In genomic region chr21:28884481-28884880, GRCh38 we compare ENCODE assay signal across 8 cellular contexts.
DNase-seq lines count a peak whose midpoint lies in the region; ATAC-seq, FAIRE-seq and TF ChIP-seq lines count a peak whose summit lies in the region.

No MANE protein-coding gene starts in this region.

- peaks cover 20% of the 10 kb centered on the region for H3K4me1 ChIP-seq in CD8-positive, alpha-beta T cell (ENCODE audit: insufficient read depth, low read length)
- H3K4me1 ChIP-seq in mucosa of rectum (ENCODE audit: control insufficient read depth in 2 of 2, insufficient read depth in 2 of 2, low read length in 2 of 2), result peaks cover 0 to 6% of the 10 kb centered on the region in 2 donors

- H3K27me3 Mint-ChIP-seq in CD8-positive, alpha-beta T cell (ENCODE audit: low read depth), result no peaks in the 10 kb centered on the region
- peaks cover 17% of the 10 kb centered on the region for H3K27me3 Mint-ChIP-seq in dendritic cell treated with granulocyte-macrophage colony-stimulating factor and Interleukin-4, amounts not matched to agents 40 ng/mL and 50 ng/mL, for 4 days

- H3K27me3 ChIP-seq in CD8-positive, alpha-beta T cell (ENCODE audit: insufficient read depth, low read length), result no peaks in the 10 kb centered on the region
- peaks cover 0 to 3% of the 10 kb centered on the region in 2 donors for H3K27me3 ChIP-seq in mucosa of rectum (ENCODE audit: control insufficient read depth in 2 of 2, insufficient read depth in 2 of 2, low read length in 2 of 2)

- H3K9me3 ChIP-seq in CD8-positive, alpha-beta T cell (ENCODE audit: low read length), result no peaks in the 10 kb centered on the region
- H3K9me3 ChIP-seq in mucosa of rectum (ENCODE audit: control insufficient read depth in 2 of 2, low read length in 2 of 2), result no peaks in the 10 kb centered on the region

- H3K4me3 ChIP-seq in CD8-positive, alpha-beta T cell (ENCODE audit: low read depth, low read length), result peak overlapping the region; percentile 68
- H3K4me3 ChIP-seq in mucosa of rectum (ENCODE audit: low read length in 2 of 2), result peak overlapping the region; percentile 92 to 98

- peaks cover 11% of the 10 kb centered on the region for H3K36me3 ChIP-seq in CD8-positive, alpha-beta T cell (ENCODE audit: insufficient read depth, low read length)
- H3K36me3 ChIP-seq in mucosa of rectum (ENCODE audit: control insufficient read depth in 2 of 2, insufficient read depth in 2 of 2, low read length in 2 of 2), result peaks cover 3 to 8% of the 10 kb centered on the region in 2 donors

- FAIRE-seq in H54 (lab: Jason Lieb, UNC), result no peak

- H3K9me3 Mint-ChIP-seq in CD8-positive, alpha-beta T cell, result no peaks in the 10 kb centered on the region
- H3K9me3 Mint-ChIP-seq in dendritic cell treated with granulocyte-macrophage colony-stimulating factor and Interleukin-4, amounts not matched to agents 40 ng/mL and 50 ng/mL, for 4 days, result no peaks in the 10 kb centered on the region

- intact Hi-C loops in CD8-positive, alpha-beta T cell (cut with DNase I, micrococcal nuclease), result loop anchor here (2.0 to 10.0 kb wide), 6 partner anchors 46 to 560 kb away; partner anchors contain the start of genes BACH1 (in 1 of the 2), CCT8 (in 1 of the 2) and LTN1 (in 1 of the 2)
- intact Hi-C loops in dendritic cell treated with granulocyte-macrophage colony-stimulating factor and Interleukin-4, amounts not matched to agents 40 ng/mL and 50 ng/mL, for 4 days (cut with micrococcal nuclease), result loop anchor here (10.0 kb wide), 1 partner anchor 110 kb away; the partner anchor contains the start of gene LTN1

- peak overlapping the region; percentile 92 for H3K4me3 Mint-ChIP-seq in CD8-positive, alpha-beta T cell
- peak overlapping the region; percentile 90 for H3K4me3 Mint-ChIP-seq in dendritic cell treated with granulocyte-macrophage colony-stimulating factor and Interleukin-4, amounts not matched to agents 40 ng/mL and 50 ng/mL, for 4 days

- no peak for TF ChIP-seq POLR2A in H54 (IDR thresholded peaks at IDR 0.05; ENCODE audit: low read depth, low read length)

- peak overlapping the region; percentile 87 for H3K27ac ChIP-seq in CD8-positive, alpha-beta T cell (ENCODE audit: low read depth, low read length)
- H3K27ac ChIP-seq in mucosa of rectum (ENCODE audit: low read depth in 2 of 2, low read length in 2 of 2), result peak overlapping the region; percentile 96 to 99

- peaks cover 20% of the 10 kb centered on the region for H3K4me1 Mint-ChIP-seq in CD8-positive, alpha-beta T cell (ENCODE audit: low read depth)
- H3K4me1 Mint-ChIP-seq in dendritic cell treated with granulocyte-macrophage colony-stimulating factor and Interleukin-4, amounts not matched to agents 40 ng/mL and 50 ng/mL, for 4 days (ENCODE audit: low read depth), result no peaks in the 10 kb centered on the region

- CTCF ChIA-PET in CD8-positive, alpha-beta T cell (lab: Charles Lee), result interaction anchor here (1.6 to 2.0 kb wide), 2 partner anchors 21 to 139 kb away, joined by 3 to 10 read pairs; no protein-coding TSS in a partner anchor

- TF ChIP-seq CTCF in CD8-positive, alpha-beta T cell (IDR thresholded peaks at IDR 0.05), result no peak

- H3K9ac ChIP-seq in mucosa of rectum (ENCODE audit: low read depth in 1 of 2, low read length in 2 of 2), result peak overlapping the region; percentile 72 to 92

- peaks cover 21% of the 10 kb centered on the region for H3K36me3 Mint-ChIP-seq in CD8-positive, alpha-beta T cell
- peaks cover 5% of the 10 kb centered on the region for H3K36me3 Mint-ChIP-seq in dendritic cell treated with granulocyte-macrophage colony-stimulating factor and Interleukin-4, amounts not matched to agents 40 ng/mL and 50 ng/mL, for 4 days (ENCODE audit: low read depth)

- peak; percentile 19 for ATAC-seq in CD8-positive, alpha-beta T cell
- ATAC-seq in GM21528 (IDR thresholded peaks at IDR 0.05; ENCODE audit: low FRiP score, unreplicated experiment) (peak; percentile 44), HG03095 (IDR thresholded peaks at IDR 0.05; ENCODE audit: unreplicated experiment) (no peak), HG03045 (IDR thresholded peaks at IDR 0.05; ENCODE audit: unreplicated experiment) (no peak)

- POLR2A ChIA-PET in CD8-positive, alpha-beta T cell (lab: Charles Lee), result interaction anchor here (0.9 to 2.3 kb wide), 7 partner anchors 21 to 140 kb away, joined by 3 to 14 read pairs (median 4); partner anchors contain the start of gene USP16

- DNase-seq in CD8-positive, alpha-beta T cell, result peak in 1 of 7 experiments; percentile 20
- DNase-seq in OCI-M1 (lab: John Stamatoyannopoulos, UW) (peak; percentile 81), H54 (ENCODE audit: insufficient read length, low spot score) (no peak)

- peak overlapping the region; percentile 99 for H3K27ac Mint-ChIP-seq in CD8-positive, alpha-beta T cell
- H3K27ac Mint-ChIP-seq in dendritic cell treated with granulocyte-macrophage colony-stimulating factor and Interleukin-4, amounts not matched to agents 40 ng/mL and 50 ng/mL, for 4 days, result peak overlapping the region; percentile 98

Comparison
In these comparisons a context has a peak if more than half of its experiments do, and no peak if none do; other contexts are left out.
1. ATAC-seq: peak in CD8-positive, alpha-beta T cell (single experiment) and GM21528 (single experiment); none in HG03095 (single experiment) and HG03045 (single experiment).